In genomic region chr20:39795401-39796272, GRCh38 we compare ENCODE assay signal across 19 cellular contexts.
DNase-seq lines count a peak whose midpoint lies in the region; ATAC-seq, FAIRE-seq and TF ChIP-seq lines count a peak whose summit lies in the region.
"Had no signal": no experiment of that assay in that cellular context is flagged by ENCODE, and none has a peak within 500 bp of the region (broad histone marks: within the 10 kb centered on the region; RNA-seq: fewer than 3 reads in every experiment).

No MANE protein-coding gene starts in this region.

- H3K27me3 ChIP-seq in MG63 (no peaks in the 10 kb centered on the region), parathyroid adenoma (ENCODE audit: control insufficient read depth, insufficient read depth, low read length) (no peaks in the 10 kb centered on the region)
- H3K27me3 ChIP-seq: BLaER1, hepatocyte, tibial artery had no signal

- DNase-seq in ELR (ENCODE audit: low read depth): peak; percentile 25
- DNase-seq in MG63: peak; percentile 22
- DNase-seq in posterior cingulate gyrus: no peak
- DNase-seq in NCI-H2227 treated with DMSO at 0.1 percent for 48 hours (lab: John Stamatoyannopoulos, UW): no peak
- DNase-seq: activated CD4-positive, alpha-beta T cell treated with anti-CD3 and anti-CD28 coated beads for 1 hour; activated CD8-positive, alpha-beta memory T cell treated with anti-CD3 and anti-CD28 coated beads, Interleukin-2, amount 10 ng/mL, durations not matched to agents 7 days and 5 days; activated effector memory CD4-positive, alpha-beta T cell treated with Interleukin-2 at 50 U/mL for 16 hours; amniotic stem cell; NCI-H1092; NCI-H226 had no signal

- ATAC-seq in HG02763 (IDR thresholded peaks at IDR 0.05; ENCODE audit: unreplicated experiment): no peak
- ATAC-seq in GM21423 (IDR thresholded peaks at IDR 0.05; ENCODE audit: unreplicated experiment): no peak
- ATAC-seq: activated CD8-positive, alpha-beta memory T cell treated with anti-CD3 and anti-CD28 coated beads, Interleukin-2, amount 10 ng/mL, durations not matched to agents 7 days and 5 days had no signal

- H3K9ac ChIP-seq in parathyroid adenoma: no peak overlapping the region
- H3K9ac ChIP-seq: BLaER1 had no signal

- FAIRE-seq in endometrium (lab: Jason Lieb, UNC): peak; percentile 85
- FAIRE-seq: colon had no signal

- H3K4me2 ChIP-seq in parathyroid adenoma (ENCODE audit: low read length): peak overlapping the region; percentile 17
- H3K4me2 ChIP-seq: BLaER1, hepatocyte had no signal

- TF ChIP-seq CTCF in parathyroid adenoma (IDR thresholded peaks at IDR 0.05): no peak

- H3K9me3 ChIP-seq in MG63: peaks cover 12% of the 10 kb centered on the region
- H3K9me3 ChIP-seq in parathyroid adenoma (ENCODE audit: control insufficient read depth, low read length): no peaks in the 10 kb centered on the region
- H3K9me3 ChIP-seq: BLaER1, tibial artery had no signal

- peaks cover 64% of the 10 kb centered on the region for H3K4me1 ChIP-seq in parathyroid adenoma
- H3K4me1 ChIP-seq: BLaER1 had no signal

- peak overlapping the region; percentile 91 for H3K27ac ChIP-seq in parathyroid adenoma
- H3K27ac ChIP-seq: BLaER1, hepatocyte, tibial artery had no signal

- intact Hi-C loops in posterior cingulate gyrus (cut with DNase I): no loop called here

- H3K4me3 ChIP-seq in MG63: no peak overlapping the region
- no peak overlapping the region for H3K4me3 ChIP-seq in parathyroid adenoma (ENCODE audit: low read depth, low read length)
- H3K4me3 ChIP-seq: BLaER1, hepatocyte, skin epidermis, tibial artery had no signal

- H2AFZ ChIP-seq in parathyroid adenoma: peak overlapping the region; percentile 43
- H2AFZ ChIP-seq: hepatocyte had no signal

- no peaks in the 10 kb centered on the region for H3K79me2 ChIP-seq in parathyroid adenoma
- H3K79me2 ChIP-seq: hepatocyte had no signal

- H3K36me3 ChIP-seq in MG63 (no peaks in the 10 kb centered on the region), parathyroid adenoma (ENCODE audit: control insufficient read depth, insufficient read depth, low read length) (no peaks in the 10 kb centered on the region)
- H3K36me3 ChIP-seq: BLaER1, tibial artery had no signal

Comparison
In these comparisons a context has a peak if more than half of its experiments do, and no peak if none do; other contexts are left out.
1. DNase-seq: peak in ELR (single experiment) and MG63 (single experiment); none in posterior cingulate gyrus (0 of 10) and NCI-H2227 treated with DMSO at 0.1 percent for 48 hours (single experiment).